ENCODE assay signal across 1 cellular context in the genomic region with DNA sequence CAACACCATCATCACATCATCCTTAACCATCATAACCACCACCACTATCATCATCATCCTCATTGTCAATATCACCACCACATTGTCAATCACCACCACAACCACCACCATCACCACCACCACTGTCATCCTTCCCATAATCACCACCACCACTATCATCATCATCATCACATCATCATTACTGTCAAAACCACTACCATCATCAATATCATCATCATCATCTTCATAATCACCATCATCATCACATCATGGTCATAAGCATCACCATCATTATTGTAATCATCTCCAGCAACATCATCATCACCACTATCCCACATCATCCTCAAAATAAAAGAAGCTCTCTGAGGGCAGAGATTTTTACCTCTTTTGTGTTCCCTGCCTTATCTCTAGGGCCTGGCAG.
A peak's percentile ranks its signal among the peaks of the same experiment; 100 is the strongest.
TF ChIP-seq lines count a peak whose summit lies in the region.

No MANE protein-coding gene starts in this region.

TF ChIP-seq in HepG2, 621 proteins besides CTCF, POLR2A, EP300 and RAD21:
- TF ChIP-seq IKZF1 (IDR thresholded peaks at IDR 0.05) (peak; percentile 59; the same call in 1 of the 2 replicates), CREB1 (IDR thresholded peaks at IDR 0.05) (peak; percentile 93), CREB1 (CRISPR knock-in tag; IDR thresholded peaks at IDR 0.05) (no peak)
- TF ChIP-seq, protein P1, sequence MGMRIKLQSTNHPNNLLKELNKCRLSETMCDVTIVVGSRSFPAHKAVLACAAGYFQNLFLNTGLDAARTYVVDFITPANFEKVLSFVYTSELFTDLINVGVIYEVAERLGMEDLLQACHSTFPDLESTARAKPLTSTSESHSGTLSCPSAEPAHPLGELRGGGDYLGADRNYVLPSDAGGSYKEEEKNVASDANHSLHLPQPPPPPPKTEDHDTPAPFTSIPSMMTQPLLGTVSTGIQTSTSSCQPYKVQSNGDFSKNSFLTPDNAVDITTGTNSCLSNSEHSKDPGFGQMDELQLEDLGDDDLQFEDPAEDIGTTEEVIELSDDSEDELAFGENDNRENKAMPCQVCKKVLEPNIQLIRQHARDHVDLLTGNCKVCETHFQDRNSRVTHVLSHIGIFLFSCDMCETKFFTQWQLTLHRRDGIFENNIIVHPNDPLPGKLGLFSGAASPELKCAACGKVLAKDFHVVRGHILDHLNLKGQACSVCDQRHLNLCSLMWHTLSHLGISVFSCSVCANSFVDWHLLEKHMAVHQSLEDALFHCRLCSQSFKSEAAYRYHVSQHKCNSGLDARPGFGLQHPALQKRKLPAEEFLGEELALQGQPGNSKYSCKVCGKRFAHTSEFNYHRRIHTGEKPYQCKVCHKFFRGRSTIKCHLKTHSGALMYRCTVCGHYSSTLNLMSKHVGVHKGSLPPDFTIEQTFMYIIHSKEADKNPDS (CRISPR knock-in tag; IDR thresholded peaks at IDR 0.05) = no peak
